ENCODE assay signal across 22 cellular contexts in the genomic region with DNA sequence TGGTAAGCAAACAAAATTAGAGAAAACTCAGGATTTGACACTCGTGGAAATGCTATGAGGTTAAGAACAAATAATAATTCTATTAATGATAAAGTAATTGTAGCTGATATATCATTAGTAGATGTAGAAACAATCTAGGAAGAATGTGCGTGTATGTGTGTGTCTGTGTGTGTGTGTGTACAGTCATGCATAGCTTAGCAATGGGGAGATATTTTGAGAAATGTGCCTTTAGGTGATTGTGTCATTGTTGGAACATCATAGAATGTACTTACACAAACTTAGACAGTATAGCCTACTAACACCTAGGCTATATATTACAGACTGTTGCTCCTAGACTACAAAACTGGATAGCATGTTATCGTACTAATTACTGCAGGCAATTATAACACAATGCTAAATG. TPM values are rescaled to one million over a fixed set of nuclear protein-coding genes. Genes with fewer than 3 reads are reported as not detected.
DNase-seq lines count a peak whose midpoint lies in the region; ATAC-seq, FAIRE-seq and TF ChIP-seq lines count a peak whose summit lies in the region.
"Had no signal": no experiment of that assay in that cellular context is flagged by ENCODE, and none has a peak within 500 bp of the region (broad histone marks: within the 10 kb centered on the region; RNA-seq: fewer than 3 reads in every experiment).

No MANE protein-coding gene starts in this region.

- H3K27ac ChIP-seq in GM23248 (no peak overlapping the region), keratinocyte (ENCODE audit: control insufficient read depth, insufficient read depth, low read length) (no peak overlapping the region), upper lobe of right lung (no peak overlapping the region)

- H3K4me1 ChIP-seq in GM23248 (ENCODE audit: insufficient read depth) (no peaks in the 10 kb centered on the region; the same call in 1 of the 2 replicates), keratinocyte (ENCODE audit: control insufficient read depth, extremely low read depth, insufficient read depth, low read length) (peaks cover 18% of the 10 kb centered on the region), upper lobe of right lung (no peaks in the 10 kb centered on the region)

- H2AFZ ChIP-seq in GM23248 (no peak overlapping the region), keratinocyte (ENCODE audit: control insufficient read depth, low read length) (no peak overlapping the region)

- H3K9me2 ChIP-seq in GM23248 (ENCODE audit: insufficient read depth), result no peaks in the 10 kb centered on the region

- in situ Hi-C loops in GM23248 (cut with MboI), result loop anchor here (10.0 kb wide), 1 partner anchor 102 kb away; a partner anchor contains a TSS

- ATAC-seq in upper lobe of right lung, result no peak

- H3K36me3 ChIP-seq in GM23248 (ENCODE audit: low read depth) (no peaks in the 10 kb centered on the region), keratinocyte (ENCODE audit: control insufficient read depth in 2 of 2, extremely low read depth in 1 of 2, insufficient read depth in 2 of 2, low read length in 2 of 2) (no peaks in the 10 kb centered on the region), upper lobe of right lung (no peaks in the 10 kb centered on the region)
- H3K36me3 ChIP-seq: HAP-1 had no signal

- 56 to 58% methylated on average over 3 of the region's 3 CpGs for WGBS in GM23248 (ENCODE audit: low coverage in 1 of 2, low lambda C conversion rate in 2 of 2, missing lambda C conversion rate in 2 of 2), 2 experiments

- no peaks in the 10 kb centered on the region for H4K20me1 ChIP-seq in GM23248 (ENCODE audit: insufficient read depth)
- no peaks in the 10 kb centered on the region for H4K20me1 ChIP-seq in keratinocyte (ENCODE audit: control insufficient read depth, extremely low read depth, insufficient read depth, low read length)

- intact Hi-C loops in upper lobe of right lung (cut with DNase I), result no loop called here

- H3K9me1 ChIP-seq in keratinocyte (ENCODE audit: control insufficient read depth, extremely low read depth, insufficient read depth, low read length), result no peaks in the 10 kb centered on the region

- H3F3A ChIP-seq in GM23248 (ENCODE audit: insufficient read depth), result no peaks in the 10 kb centered on the region

- DNase-seq in GM23248, result peak; percentile 6
- DNase-seq in choroid plexus epithelial cell (ENCODE audit: low read depth), result peak; percentile 11
- DNase-seq in keratinocyte (ENCODE audit: low read depth, low spot score), result no peak
- no peak for DNase-seq in NCI-H69 (lab: John Stamatoyannopoulos, UW)
- no peak for DNase-seq in DMS53 treated with DMSO at 0.1 percent for 48 hours (lab: John Stamatoyannopoulos, UW; ENCODE audit: unreplicated experiment)
- DNase-seq in SIG-M5 treated with dmso at 0.1 percent for 504 hours (lab: John Stamatoyannopoulos, UW; ENCODE audit: unreplicated experiment), result no peak
- no peak for DNase-seq in upper lobe of right lung
- DNase-seq: C1 segment of cervical spinal cord; Calu3; CD4-positive, alpha-beta memory T cell; COR-L47; DMS53; EL; GDM1; GOT3; HFFc6 had no signal

- H3K4me3 ChIP-seq in GM23248 (no peak overlapping the region), choroid plexus epithelial cell (ENCODE audit: low read depth, low read length) (no peak overlapping the region), keratinocyte (ENCODE audit: control insufficient read depth in 2 of 3, extremely low read depth in 1 of 3, insufficient read depth in 2 of 3, low read depth in 1 of 3, low read length in 3 of 3) (no peak overlapping the region), upper lobe of right lung (no peak overlapping the region)
- H3K4me3 ChIP-seq: HAP-1 had no signal

- H3K9me3 ChIP-seq in GM23248 (ENCODE audit: low read depth), result no peaks in the 10 kb centered on the region
- H3K9me3 ChIP-seq in keratinocyte (ENCODE audit: control insufficient read depth, low read depth, low read length), result no peaks in the 10 kb centered on the region
- H3K9me3 ChIP-seq in upper lobe of right lung, result no peaks in the 10 kb centered on the region
- H3K9me3 ChIP-seq: HAP-1 had no signal

- TF ChIP-seq CTCF in choroid plexus epithelial cell (conservative IDR thresholded peaks at IDR 0.05; ENCODE audit: low read depth, low read length) (no peak), keratinocyte (optimal IDR thresholded peaks at IDR 0.05 in 1 of 3, IDR thresholded peaks at IDR 0.05 in 1 of 3, conservative IDR thresholded peaks at IDR 0.05 in 1 of 3; ENCODE audit: extremely low read depth in 1 of 3, insufficient read depth in 2 of 3, low read length in 3 of 3) (no peak), upper lobe of right lung (IDR thresholded peaks at IDR 0.05) (no peak)

- H3K79me2 ChIP-seq in GM23248 (ENCODE audit: insufficient read depth) (no peaks in the 10 kb centered on the region), keratinocyte (ENCODE audit: control insufficient read depth, insufficient read depth, low read length) (no peaks in the 10 kb centered on the region)

- dilution Hi-C loops in keratinocyte (cut with MboI; ENCODE audit: extremely low pct_ligation_motif_present, low sequenced_read_pairs), result no loop called here

- H3K9ac ChIP-seq in GM23248 (no peak overlapping the region), keratinocyte (ENCODE audit: control insufficient read depth, extremely low read depth, insufficient read depth, low read length) (no peak overlapping the region)

- H3K27me3 ChIP-seq in GM23248 (replicated peaks; ENCODE audit: insufficient read depth) (peaks cover 5% of the 10 kb centered on the region; the same call in 1 of the 2 replicates), keratinocyte (ENCODE audit: control insufficient read depth, extremely low read depth, insufficient read depth, low read length) (no peaks in the 10 kb centered on the region), upper lobe of right lung (no peaks in the 10 kb centered on the region)

- no peak overlapping the region for H3K4me2 ChIP-seq in GM23248 (ENCODE audit: unreplicated experiment)
- H3K4me2 ChIP-seq in keratinocyte (ENCODE audit: control insufficient read depth, extremely low read depth, insufficient read depth, low read depth, low read length), result peak overlapping the region; percentile 27

- FAIRE-seq in keratinocyte (lab: Jason Lieb, UNC), result no peak
- FAIRE-seq: GM19239, H54 had no signal

RNA-seq across cellular contexts. Expression of a gene that starts 5.3 kb away (rescaled TPM):
- total RNA-seq in GM23248 (2014; rRNA removed; shearing (Covaris generic)), result not detected in 2 replicates
- polyA plus RNA-seq in GM23248 (2016; fragmentation: Nextera tagmentation; extraction: Ambion mirVana), result not detected in 2 replicates
- 0.27 to 0.94 TPM (median 0.88 TPM) in 3 replicates for polyA plus RNA-seq in keratinocyte
- polyA plus RNA-seq in keratinocyte (2011; ENCODE audit: low read depth), result 1.6 TPM
- 0.29 and 0.53 TPM in 2 replicates for polyA plus RNA-seq in keratinocyte (2011; cell fraction: cytosol; rRNA removed)
- polyA plus RNA-seq in keratinocyte (2011; cell fraction: nucleus; rRNA removed), result 0.40 and 0.50 TPM in 2 replicates
- polyA plus RNA-seq in keratinocyte (2012; ENCODE audit: low replicate concordance), result 0.46 and 1.3 TPM in 2 replicates
- 0.22 to 0.26 TPM in 2 of 3 replicates, not detected in the other for polyA minus RNA-seq in keratinocyte
- not detected for polyA minus RNA-seq in keratinocyte (2011; cell fraction: cytosol; rRNA and poly(A)+ RNA removed)
- 1.4 TPM in 1 of 2 replicates, not detected in the other for polyA minus RNA-seq in keratinocyte (2011; cell fraction: nucleus; rRNA and poly(A)+ RNA removed)
- not detected for total RNA-seq in upper lobe of right lung
- total RNA-seq: A172; A673; Calu3; CD4-positive, alpha-beta memory T cell; HFFc6 had no signal
- polyA plus RNA-seq: BJ; CD4-positive, alpha-beta memory T cell had no signal

RNA-seq across cellular contexts. Expression of a gene that starts 44.3 kb away (rescaled TPM):
- not detected in 2 replicates for total RNA-seq in GM23248 (2014; rRNA removed; shearing (Covaris generic))
- polyA plus RNA-seq in GM23248 (2016; fragmentation: Nextera tagmentation; extraction: Ambion mirVana) (not detected in 2 replicates), keratinocyte (not detected in 3 replicates)
- polyA plus RNA-seq in keratinocyte (2011; ENCODE audit: low read depth), result not detected
- polyA plus RNA-seq in keratinocyte (2011; cell fraction: cytosol; rRNA removed), result not detected in 2 replicates
- not detected in 2 replicates for polyA plus RNA-seq in keratinocyte (2011; cell fraction: nucleus; rRNA removed)
- polyA plus RNA-seq in keratinocyte (2012; ENCODE audit: low replicate concordance), result not detected in 2 replicates
- polyA minus RNA-seq in keratinocyte, result not detected in 3 replicates
- polyA minus RNA-seq in keratinocyte (2011; cell fraction: cytosol; rRNA and poly(A)+ RNA removed), result not detected
- polyA minus RNA-seq in keratinocyte (2011; cell fraction: nucleus; rRNA and poly(A)+ RNA removed), result not detected in 2 replicates
- total RNA-seq in upper lobe of right lung, result 43.4 TPM
- total RNA-seq: A673, Calu3, HFFc6 had no signal
- polyA plus RNA-seq: BJ; CD4-positive, alpha-beta memory T cell had no signal

RNA-seq across cellular contexts. Expression of a gene that starts 45.6 kb away (rescaled TPM):
- not detected in 2 replicates for total RNA-seq in GM23248 (2014; rRNA removed; shearing (Covaris generic))
- not detected in 2 replicates for polyA plus RNA-seq in GM23248 (2016; fragmentation: Nextera tagmentation; extraction: Ambion mirVana)
- not detected in 3 replicates for polyA plus RNA-seq in keratinocyte
- not detected for polyA plus RNA-seq in keratinocyte (2011; ENCODE audit: low read depth)
- not detected in 2 replicates for polyA plus RNA-seq in keratinocyte (2011; cell fraction: cytosol; rRNA removed)
- not detected in 2 replicates for polyA plus RNA-seq in keratinocyte (2011; cell fraction: nucleus; rRNA removed)
- not detected in 2 replicates for polyA plus RNA-seq in keratinocyte (2012; ENCODE audit: low replicate concordance)
- polyA minus RNA-seq in keratinocyte, result not detected in 3 replicates
- not detected for polyA minus RNA-seq in keratinocyte (2011; cell fraction: cytosol; rRNA and poly(A)+ RNA removed)
- not detected in 2 replicates for polyA minus RNA-seq in keratinocyte (2011; cell fraction: nucleus; rRNA and poly(A)+ RNA removed)
- not detected for total RNA-seq in upper lobe of right lung
- total RNA-seq: A172; A673; Calu3; CD4-positive, alpha-beta memory T cell; HFFc6 had no signal
- polyA plus RNA-seq: BJ; CD4-positive, alpha-beta memory T cell had no signal

RNA-seq across cellular contexts. Expression of a gene that starts 57.7 kb away (rescaled TPM):
- total RNA-seq in GM23248 (2014; rRNA removed; shearing (Covaris generic)), result 6.2 and 7.2 TPM in 2 replicates
- polyA plus RNA-seq in GM23248 (2016; fragmentation: Nextera tagmentation; extraction: Ambion mirVana), result 11.7 and 12.2 TPM in 2 replicates
- polyA plus RNA-seq in keratinocyte, result 5.2 to 31.3 TPM (median 20.9 TPM) in 3 replicates
- polyA plus RNA-seq in keratinocyte (2011; ENCODE audit: low read depth), result 39.5 TPM
- polyA plus RNA-seq in keratinocyte (2011; cell fraction: cytosol; rRNA removed), result 13.3 and 29.6 TPM in 2 replicates
- 19.2 and 30.3 TPM in 2 replicates for polyA plus RNA-seq in keratinocyte (2011; cell fraction: nucleus; rRNA removed)
- polyA plus RNA-seq in keratinocyte (2012; ENCODE audit: low replicate concordance), result 11.2 and 13.5 TPM in 2 replicates
- 0.33 to 8.5 TPM (median 5.3 TPM) in 3 replicates for polyA minus RNA-seq in keratinocyte
- polyA minus RNA-seq in keratinocyte (2011; cell fraction: cytosol; rRNA and poly(A)+ RNA removed), result 6.7 TPM
- polyA minus RNA-seq in keratinocyte (2011; cell fraction: nucleus; rRNA and poly(A)+ RNA removed), result 3.6 and 10.6 TPM in 2 replicates
- total RNA-seq in upper lobe of right lung, result 24.6 TPM
- total RNA-seq: Calu3, HFFc6 had no signal

Comparison
In these comparisons a context has a peak if more than half of its experiments do, and no peak if none do; other contexts are left out.
1. DNase-seq: peak in GM23248 (single experiment) and choroid plexus epithelial cell (single experiment); none in keratinocyte (single experiment), NCI-H69 (single experiment), DMS53 treated with DMSO at 0.1 percent for 48 hours (single experiment), SIG-M5 treated with dmso at 0.1 percent for 504 hours (single experiment) and upper lobe of right lung (single experiment).
2. RNA of a gene that starts 44.3 kb away (total RNA-seq): 43.4 TPM in upper lobe of right lung (single experiment); not detected in GM23248; every median in the first group is over 10 times any median in the second.